7 cellular contexts compared by ENCODE assay signal in genomic region chr2:170324640-170325046, GRCh38.
A peak's percentile ranks its signal among the peaks of the same experiment; 100 is the strongest.
DNase-seq lines count a peak whose midpoint lies in the region; ATAC-seq, FAIRE-seq and TF ChIP-seq lines count a peak whose summit lies in the region.

No MANE protein-coding gene starts in this region.

- H2AFZ ChIP-seq in PC-9: no peak overlapping the region

- DNase-seq in LHCN-M2 (ENCODE audit: low read depth) (peak; percentile 17), PC-9 (peak; percentile 35 to 67), brain microvascular endothelial cell (peak; percentile 38), left lobe of liver (ENCODE audit: low spot score) (no peak), superior temporal gyrus (ENCODE audit: extremely low spot score) (peak; percentile 70), NK-92 (lab: John Stamatoyannopoulos, UW; ENCODE audit: unreplicated experiment) (no peak)

- no peaks in the 10 kb centered on the region for H3K9me3 ChIP-seq in PC-9 (ENCODE audit: insufficient read depth, low read depth)

- peak; percentile 98 for FAIRE-seq in G401.6 (lab: Jason Lieb, UNC)

- no peaks in the 10 kb centered on the region for H3F3A ChIP-seq in PC-9 (ENCODE audit: insufficient read depth, low read depth)

- no peaks in the 10 kb centered on the region for H3K79me2 ChIP-seq in PC-9 (ENCODE audit: low read depth)

- H3K27ac ChIP-seq in PC-9 (no peak overlapping the region), brain microvascular endothelial cell (no peak overlapping the region)

- POLR2A ChIA-PET in PC-9 (lab: Charles Lee; ENCODE audit: unreplicated experiment): no interaction called here

- no TSS peak for BruUV-seq in PC-9 (replicated peaks; lab: Mats Ljungman, UMichigan)

- no peak overlapping the region for H3K4me2 ChIP-seq in PC-9

- H3K27me3 ChIP-seq in PC-9 (ENCODE audit: insufficient read depth, low read depth) (no peaks in the 10 kb centered on the region), brain microvascular endothelial cell (replicated peaks) (no peaks in the 10 kb centered on the region)

- H3K4me1 ChIP-seq in PC-9 (replicated peaks; ENCODE audit: insufficient read depth): no peaks in the 10 kb centered on the region

- peak; percentile 81 for TF ChIP-seq CTCF in PC-9 (conservative IDR thresholded peaks at IDR 0.05)
- peak; percentile 81 for TF ChIP-seq CTCF in brain microvascular endothelial cell (IDR thresholded peaks at IDR 0.05; ENCODE audit: low read depth, low read length, missing control alignments)

- in situ Hi-C loops in brain microvascular endothelial cell (cut with HindIII; ENCODE audit: low pct_ligation_motif_present, low sequenced_read_pairs): no loop called here

- H4K20me1 ChIP-seq in PC-9 (ENCODE audit: insufficient read depth): no peaks in the 10 kb centered on the region

- H3K4me3 ChIP-seq in PC-9 (no peak overlapping the region), brain microvascular endothelial cell (ENCODE audit: low read depth, low read length) (no peak overlapping the region)

- H3K9me2 ChIP-seq in PC-9 (ENCODE audit: insufficient read depth): no peaks in the 10 kb centered on the region

- ATAC-seq in left lobe of liver: peak; percentile 92

- CTCF ChIA-PET in PC-9 (lab: Charles Lee): interaction anchor here (0.6 to 1.2 kb wide), 4 partner anchors 37 to 489 kb away, joined by 3 to 10 read pairs (median 4); no protein-coding TSS in a partner anchor

- H3K36me3 ChIP-seq in PC-9 (ENCODE audit: low read depth) (no peaks in the 10 kb centered on the region), brain microvascular endothelial cell (replicated peaks) (no peaks in the 10 kb centered on the region)

- intact Hi-C loops in PC-9 (cut with micrococcal nuclease; ENCODE audit: unreplicated experiment): loop anchor here (1.0 to 5.0 kb wide), 4 partner anchors 36 to 548 kb away; no protein-coding TSS in a partner anchor

Comparison
In these comparisons a context has a peak if more than half of its experiments do, and no peak if none do; other contexts are left out.
1. DNase-seq: peak in LHCN-M2 (single experiment), PC-9 (2 of 2), brain microvascular endothelial cell (single experiment) and superior temporal gyrus (single experiment); none in left lobe of liver (single experiment) and NK-92 (single experiment).